Comparison of ENCODE assay signal across 15 cellular contexts in the genomic region with DNA sequence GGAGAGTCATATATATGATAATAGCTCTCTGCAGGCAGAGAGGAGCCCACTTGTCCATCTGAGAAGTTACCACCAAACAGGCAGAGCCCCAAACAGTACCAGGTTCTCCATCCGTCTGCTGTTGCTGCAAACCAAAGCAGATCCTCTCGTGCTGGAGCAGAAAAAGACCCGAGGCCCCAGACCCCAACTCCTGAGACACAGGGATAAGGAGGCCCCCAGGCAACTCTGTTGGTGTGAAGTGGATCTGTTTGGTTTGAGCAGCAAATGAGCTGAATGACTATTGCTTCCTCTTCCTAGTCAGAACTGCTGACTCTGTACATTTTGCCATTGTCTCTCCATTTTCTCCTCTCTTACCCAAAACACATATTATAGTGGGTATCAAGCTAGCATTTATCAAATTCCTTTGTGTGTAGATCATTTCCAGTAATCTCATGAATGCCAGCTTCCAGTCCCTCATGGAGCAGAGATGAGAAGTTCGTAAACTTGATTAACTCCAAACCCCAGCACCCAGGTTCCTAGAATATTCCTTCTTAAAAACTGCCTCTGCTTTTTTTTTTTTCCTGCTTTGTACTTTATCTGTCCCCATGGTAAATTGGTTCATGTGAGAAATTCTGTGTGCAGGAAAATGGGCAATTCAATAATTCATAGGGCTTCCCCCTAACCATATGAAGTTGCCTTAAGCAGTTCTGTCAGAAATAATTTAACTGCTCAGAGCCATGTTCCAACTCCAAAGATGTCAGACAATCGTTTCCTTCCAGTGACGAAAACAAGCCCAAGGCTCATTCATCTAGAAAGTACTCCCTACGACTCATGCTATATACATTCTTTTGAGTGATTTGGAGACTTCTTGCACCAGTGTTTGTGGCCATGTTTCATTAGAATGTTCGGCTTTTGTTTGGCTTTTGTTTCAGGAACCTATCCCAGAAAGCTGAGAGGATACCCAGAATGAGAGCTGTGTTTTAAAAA.
DNase-seq lines count a peak whose midpoint lies in the region; ATAC-seq and TF ChIP-seq lines count a peak whose summit lies in the region.
"Had no signal": no experiment of that assay in that cellular context is flagged by ENCODE, and none has a peak within 500 bp of the region (broad histone marks: within the 10 kb centered on the region; RNA-seq: fewer than 3 reads in every experiment).

No MANE protein-coding gene starts in this region.

- H3K4me3 ChIP-seq in esophagus squamous epithelium = no peak overlapping the region
- H3K4me3 ChIP-seq: cardiac muscle cell, stomach had no signal

- peaks cover 0 to 3% of the 10 kb centered on the region in 2 donors for H3K9me3 Mint-ChIP-seq in activated T-cell treated with anti-CD3 and anti-CD28 coated beads, Interleukin-2, amount 50 U/mL, for 72 hours
- no peaks in the 10 kb centered on the region for H3K9me3 Mint-ChIP-seq in activated T-helper 17 cell treated with anti-CD3 and anti-CD28 coated beads, Interleukin-2, amount 50 U/mL, for 72 hours
- peaks cover 7% of the 10 kb centered on the region for H3K9me3 Mint-ChIP-seq in type B pancreatic cell

- no peaks in the 10 kb centered on the region for H3K9me3 ChIP-seq in esophagus squamous epithelium
- H3K9me3 ChIP-seq: stomach had no signal

- intact Hi-C loops in esophagus squamous epithelium (cut with DNase I) = no loop called here

- ATAC-seq in activated T-cell treated with anti-CD3 and anti-CD28 coated beads, Interleukin-2, amount 50 U/mL, for 72 hours (replicated peaks in 1 of 2) = peak; percentile 76 to 83
- ATAC-seq in activated T-helper 17 cell treated with anti-CD3 and anti-CD28 coated beads, Interleukin-2, amount 50 U/mL, for 72 hours (replicated peaks) = peak; percentile 75
- no peak for ATAC-seq in HG02870 (IDR thresholded peaks at IDR 0.05; ENCODE audit: unreplicated experiment)
- ATAC-seq: WTC11 had no signal

- H3K4me3 Mint-ChIP-seq in activated T-cell treated with anti-CD3 and anti-CD28 coated beads, Interleukin-2, amount 50 U/mL, for 72 hours = peak overlapping the region in 1 of 2 donors; percentile 49
- H3K4me3 Mint-ChIP-seq in activated T-helper 17 cell treated with anti-CD3 and anti-CD28 coated beads, Interleukin-2, amount 50 U/mL, for 72 hours = no peak overlapping the region
- H3K4me3 Mint-ChIP-seq in type B pancreatic cell = peak overlapping the region; percentile 44
- H3K4me3 Mint-ChIP-seq: WTC11 had no signal

- TF ChIP-seq POLR2A in esophagus squamous epithelium (IDR thresholded peaks at IDR 0.05) = no peak

- no peaks in the 10 kb centered on the region for H3K27me3 ChIP-seq in esophagus squamous epithelium
- H3K27me3 ChIP-seq: cardiac muscle cell, stomach had no signal

- H3K4me1 ChIP-seq in esophagus squamous epithelium = peaks cover 0 to 5% (median 0%) of the 10 kb centered on the region in 3 donors
- H3K4me1 ChIP-seq: stomach had no signal

- whole genome bisulfite sequencing in esophagus squamous epithelium, 2 donors = 44 to 71% methylated on average over 5 to 6 of the region's 8 CpGs

- H3K4me1 Mint-ChIP-seq in activated T-cell treated with anti-CD3 and anti-CD28 coated beads, Interleukin-2, amount 50 U/mL, for 72 hours (ENCODE audit: low read depth) = peaks cover 20% of the 10 kb centered on the region
- no peaks in the 10 kb centered on the region for H3K4me1 Mint-ChIP-seq in activated T-helper 17 cell treated with anti-CD3 and anti-CD28 coated beads, Interleukin-2, amount 50 U/mL, for 72 hours
- peaks cover 12% of the 10 kb centered on the region for H3K4me1 Mint-ChIP-seq in type B pancreatic cell (ENCODE audit: unreplicated experiment)

- peak in 1 of 2 donors; percentile 12 for DNase-seq in activated T-cell treated with anti-CD3 and anti-CD28 coated beads, Interleukin-2, amount 50 U/mL, for 72 hours
- DNase-seq in activated T-cell treated with anti-CD3 and anti-CD28 coated beads, Interleukin-2, amount 50 U/mL, for 48 hours = no peak
- DNase-seq in foreskin melanocyte (peak; percentile 26), type B pancreatic cell (ENCODE audit: extremely low spot score, unreplicated experiment) (no peak), esophagus squamous epithelium (lab: John Stamatoyannopoulos, UW) (no peak), middle frontal gyrus (ENCODE audit: extremely low spot score, low spot score) (no peak)
- DNase-seq: activated T-cell treated with anti-CD3 and anti-CD28 coated beads, Interleukin-2, amount 50 U/mL, for 1 hour; GDM1; KBM-7; stimulated activated CD4-positive, alpha-beta T cell treated with anti-CD3 and anti-CD28 coated beads, Interleukin-2, amount 100 ng/mL, for 48 hours; stomach had no signal

- TF ChIP-seq CTCF in type B pancreatic cell (conservative IDR thresholded peaks at IDR 0.05) (no peak), esophagus squamous epithelium (IDR thresholded peaks at IDR 0.05) (no peak)

- H3K36me3 ChIP-seq in esophagus squamous epithelium = no peaks in the 10 kb centered on the region
- H3K36me3 ChIP-seq: cardiac muscle cell, stomach had no signal

- peaks cover 44% of the 10 kb centered on the region for H3K27me3 Mint-ChIP-seq in activated T-cell treated with anti-CD3 and anti-CD28 coated beads, Interleukin-2, amount 50 U/mL, for 72 hours (ENCODE audit: low read depth)
- no peaks in the 10 kb centered on the region for H3K27me3 Mint-ChIP-seq in activated T-helper 17 cell treated with anti-CD3 and anti-CD28 coated beads, Interleukin-2, amount 50 U/mL, for 72 hours
- no peaks in the 10 kb centered on the region for H3K27me3 Mint-ChIP-seq in type B pancreatic cell

- no peak overlapping the region for H3K27ac Mint-ChIP-seq in activated T-cell treated with anti-CD3 and anti-CD28 coated beads, Interleukin-2, amount 50 U/mL, for 72 hours
- H3K27ac Mint-ChIP-seq in activated T-helper 17 cell treated with anti-CD3 and anti-CD28 coated beads, Interleukin-2, amount 50 U/mL, for 72 hours = peak overlapping the region; percentile 59
- peak overlapping the region; percentile 66 for H3K27ac Mint-ChIP-seq in type B pancreatic cell
- H3K27ac Mint-ChIP-seq: WTC11 had no signal

- H3K36me3 Mint-ChIP-seq in activated T-cell treated with anti-CD3 and anti-CD28 coated beads, Interleukin-2, amount 50 U/mL, for 72 hours (ENCODE audit: insufficient read depth in 2 of 2) = peaks cover 0 to 4% of the 10 kb centered on the region in 2 donors
- no peaks in the 10 kb centered on the region for H3K36me3 Mint-ChIP-seq in activated T-helper 17 cell treated with anti-CD3 and anti-CD28 coated beads, Interleukin-2, amount 50 U/mL, for 72 hours (ENCODE audit: low read depth)
- no peaks in the 10 kb centered on the region for H3K36me3 Mint-ChIP-seq in type B pancreatic cell
- H3K36me3 Mint-ChIP-seq: WTC11 had no signal

- H3K27ac ChIP-seq in esophagus squamous epithelium = no peak overlapping the region
- H3K27ac ChIP-seq: cardiac muscle cell, stomach had no signal
